Comparison of ENCODE assay signal across 8 cellular contexts in the genomic region with DNA sequence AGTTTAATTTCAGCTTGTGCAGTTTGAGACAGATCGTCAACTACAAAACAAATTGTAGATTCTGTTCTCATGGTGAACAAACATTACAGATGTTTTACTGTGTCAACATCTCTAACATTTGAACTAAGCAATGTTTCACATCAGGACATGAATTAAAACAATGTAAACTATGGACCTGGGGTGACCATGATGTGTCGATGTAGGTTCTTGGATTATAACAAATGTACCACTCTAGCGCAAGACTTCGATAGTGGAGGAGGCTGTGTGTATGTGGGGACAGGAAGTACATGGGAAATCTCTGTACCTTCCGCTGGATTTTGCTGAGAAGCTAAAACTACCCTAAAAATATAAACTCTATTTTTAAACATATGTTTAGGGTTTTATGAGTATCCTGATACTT. TPM values are rescaled to one million over a fixed set of nuclear protein-coding genes. Genes with fewer than 3 reads are reported as not detected.
DNase-seq lines count a peak whose midpoint lies in the region; ATAC-seq and TF ChIP-seq lines count a peak whose summit lies in the region.

No MANE protein-coding gene starts in this region.

- TF ChIP-seq EP300 in gastroesophageal sphincter (IDR thresholded peaks at IDR 0.05), result no peak

- CTCF ChIA-PET in RWPE1 (lab: Yijun Ruan, JAX), result no interaction called here

- peak; percentile 23 for ATAC-seq in GM18498 (IDR thresholded peaks at IDR 0.05; ENCODE audit: unreplicated experiment)
- no peak for ATAC-seq in psoas muscle
- ATAC-seq in gastroesophageal sphincter, result no peak

- peak overlapping the region; percentile 85 for H3K4me2 ChIP-seq in OCI-LY3 (ENCODE audit: low read length)

- WGBS in psoas muscle, 3 donors, result 48 to 71% (median 67%) methylated on average over 5 of the region's 5 CpGs
- WGBS in gastroesophageal sphincter (ENCODE audit: low coverage in 1 of 2), 2 donors, result 69 to 74% methylated on average over 4 to 5 of the region's 5 CpGs

- H3K27ac ChIP-seq in OCI-LY3 (ENCODE audit: low read length), result no peak overlapping the region
- peak overlapping the region in 47 of 59 donors; percentile 32 to 98 (median 95) for H3K27ac ChIP-seq in dorsolateral prefrontal cortex
- H3K27ac ChIP-seq in psoas muscle, result peak overlapping the region; percentile 93
- no peak overlapping the region for H3K27ac ChIP-seq in RWPE1
- H3K27ac ChIP-seq in gastroesophageal sphincter, result peak overlapping the region in 2 of 4 donors; percentile 91 to 96

- H3K9me3 ChIP-seq in OCI-LY3 (ENCODE audit: insufficient read depth, low read length), result no peaks in the 10 kb centered on the region
- H3K9me3 ChIP-seq in psoas muscle, result no peaks in the 10 kb centered on the region
- no peaks in the 10 kb centered on the region for H3K9me3 ChIP-seq in gastroesophageal sphincter

- peaks cover 14% of the 10 kb centered on the region for H3K4me1 ChIP-seq in OCI-LY3 (ENCODE audit: low read length)
- H3K4me1 ChIP-seq in psoas muscle, result peaks cover 62% of the 10 kb centered on the region
- H3K4me1 ChIP-seq in gastroesophageal sphincter, result peaks cover 0 to 33% (median 0%) of the 10 kb centered on the region in 3 donors

- peaks cover 51% of the 10 kb centered on the region for H4K20me1 ChIP-seq in OCI-LY3 (ENCODE audit: insufficient read depth, low read length)

- H3K9ac ChIP-seq in OCI-LY3 (ENCODE audit: low read length), result no peak overlapping the region

- POLR2A ChIA-PET in RWPE1 (lab: Yijun Ruan, JAX; ENCODE audit: low non-redundant PET), result no interaction called here

- H2AFZ ChIP-seq in OCI-LY3 (ENCODE audit: low read depth, low read length), result no peak overlapping the region

- H3K36me3 ChIP-seq in OCI-LY3 (replicated peaks; ENCODE audit: low read depth, low read length) (peaks cover 5% of the 10 kb centered on the region), psoas muscle (ENCODE audit: insufficient read depth in 1 of 2, low read depth in 1 of 2) (no peaks in the 10 kb centered on the region), gastroesophageal sphincter (no peaks in the 10 kb centered on the region)

- no peak for TF ChIP-seq POLR2A in gastroesophageal sphincter (IDR thresholded peaks at IDR 0.05)

- H3K4me3 ChIP-seq in OCI-LY3 (ENCODE audit: low read length) (no peak overlapping the region), dorsolateral prefrontal cortex (peak overlapping the region in 49 of 59 donors; percentile 24 to 86 (median 73)), psoas muscle (peak overlapping the region; percentile 76), gastroesophageal sphincter (no peak overlapping the region)

- peaks cover 63% of the 10 kb centered on the region for H3K79me2 ChIP-seq in OCI-LY3 (ENCODE audit: low read length)

- DNase-seq in dorsolateral prefrontal cortex, result no peak
- DNase-seq in psoas muscle, result no peak
- no peak for DNase-seq in RWPE1 (ENCODE audit: low spot score)
- no peak for DNase-seq in NCI-H1694 treated with DMSO at 0.1 percent for 48 hours (lab: John Stamatoyannopoulos, UW)
- no peak for DNase-seq in D341Med (ENCODE audit: low spot score)

- no peaks in the 10 kb centered on the region for H3K27me3 ChIP-seq in OCI-LY3 (ENCODE audit: low read depth, low read length)
- H3K27me3 ChIP-seq in dorsolateral prefrontal cortex, result no peaks in the 10 kb centered on the region
- no peaks in the 10 kb centered on the region for H3K27me3 ChIP-seq in psoas muscle (ENCODE audit: insufficient read depth in 3 of 3, low read length in 2 of 3)
- H3K27me3 ChIP-seq in gastroesophageal sphincter, result no peaks in the 10 kb centered on the region

- intact Hi-C loops in dorsolateral prefrontal cortex (cut with DNase I) (loop anchor here in 1 of 2 donors (1.0 to 10.0 kb wide), 3 partner anchors 19 to 527 kb away; a partner anchor contains a TSS), psoas muscle (cut with DNase I) (loop anchor here (1.0 to 5.0 kb wide), 3 partner anchors 16 to 41 kb away; a partner anchor contains a TSS)

- TF ChIP-seq CTCF in OCI-LY3 (IDR thresholded peaks at IDR 0.05; ENCODE audit: low read depth, low read length) (no peak), dorsolateral prefrontal cortex (IDR thresholded peaks at IDR 0.05 in 54 of 56, conservative IDR thresholded peaks at IDR 0.05 in 2 of 56; ENCODE audit: low read depth in 1 of 56, partially characterized antibody in 56 of 56) (no peak), psoas muscle (IDR thresholded peaks at IDR 0.05) (no peak), RWPE1 (conservative IDR thresholded peaks at IDR 0.05; ENCODE audit: low read depth) (no peak), gastroesophageal sphincter (IDR thresholded peaks at IDR 0.05) (no peak)

RNA-seq across cellular contexts. Expression of a gene that starts 17.1 kb away (rescaled TPM):
- total RNA-seq in dorsolateral prefrontal cortex, result 100 to 1,000 TPM in 29 of 120 experiments, 10 to 100 TPM in 91; 50.6 to 123 (median 88.5) TPM
- 10 to 100 TPM; 22.6 to 39.7 (median 29.0) TPM for total RNA-seq in psoas muscle
- 10 to 100 TPM in 1 of 3 donors, 1 to 10 TPM in 2; 6.2 to 15.1 (median 6.3) TPM for polyA plus RNA-seq in psoas muscle
- total RNA-seq in gastroesophageal sphincter, result 10 to 100 TPM; 17.1 to 28.1 (median 24.9) TPM

Comparison
In these comparisons a context has a peak if more than half of its experiments do, and no peak if none do; other contexts are left out.
1. H3K27ac ChIP-seq: peak in dorsolateral prefrontal cortex (47 of 59) and psoas muscle (single experiment); none in OCI-LY3 (single experiment) and RWPE1 (single experiment).
2. H3K4me3 ChIP-seq: peak in dorsolateral prefrontal cortex (49 of 59) and psoas muscle (single experiment); none in OCI-LY3 (single experiment) and gastroesophageal sphincter (0 of 2).